ENCODE assay signal across 1 cellular context in genomic region chr1:183461350-183461749, GRCh38.
TF ChIP-seq lines count a peak whose summit lies in the region.

No MANE protein-coding gene starts in this region.

TF ChIP-seq in GM23338, 12 proteins besides CTCF, POLR2A, EP300 and RAD21:
- TF ChIP-seq ZNF462 (CRISPR knock-in tag; IDR thresholded peaks at IDR 0.05) (no peak), CREB1 (CRISPR knock-in tag; IDR thresholded peaks at IDR 0.05; ENCODE audit: low read depth) (no peak), ZNF331 (CRISPR knock-in tag; IDR thresholded peaks at IDR 0.05; ENCODE audit: low read depth) (no peak)
